ENCODE assay signal across 8 cellular contexts in genomic region chr2:121076885-121077549, GRCh38.
A peak's percentile ranks its signal among the peaks of the same experiment; 100 is the strongest.
DNase-seq lines count a peak whose midpoint lies in the region; ATAC-seq and TF ChIP-seq lines count a peak whose summit lies in the region.

No MANE protein-coding gene starts in this region.

- CTCF ChIA-PET in AG04450 (lab: Charles Lee): interaction anchor here (0.5 to 14.9 kb wide), 16 partner anchors 9 to 395 kb away, joined by 3 to 223 read pairs (median 3); no protein-coding TSS in a partner anchor

- no peak for DNase-seq in AG04450 (ENCODE audit: low read depth, low spot score)
- peak; percentile 31 for DNase-seq in Jurkat, Clone E6-1 (ENCODE audit: low read depth, low spot score)
- DNase-seq in T-helper 1 cell: peak; percentile 23 to 54 (median 34)
- DNase-seq in ascending aorta (ENCODE audit: low spot score in 2 of 2): no peak
- peak; percentile 36 to 43 (median 40) for DNase-seq in immature natural killer cell
- peak; percentile 42 to 65 for DNase-seq in stimulated activated CD4-positive, alpha-beta T cell treated with anti-CD3 and anti-CD28 coated beads, Interleukin-4, amount 100 ng/mL, for 4 hours
- no peak for DNase-seq in GOT3 (lab: John Stamatoyannopoulos, UW)

- H3K27ac Mint-ChIP-seq in immature natural killer cell: no peak overlapping the region

- TF ChIP-seq CTCF in AG04450 (IDR thresholded peaks at IDR 0.05; ENCODE audit: low read depth, low read length): peak; percentile 83
- peak; percentile 38 to 79 (median 65) for TF ChIP-seq CTCF in ascending aorta (IDR thresholded peaks at IDR 0.05)

- no peaks in the 10 kb centered on the region for H3K36me3 Mint-ChIP-seq in immature natural killer cell

- no peaks in the 10 kb centered on the region for H3K36me3 ChIP-seq in ascending aorta

- H3K4me1 Mint-ChIP-seq in immature natural killer cell: peaks cover 0 to 1% of the 10 kb centered on the region in 2 donors

- ATAC-seq in GM18868 (IDR thresholded peaks at IDR 0.05; ENCODE audit: unreplicated experiment): peak; percentile 66

- H3K27ac ChIP-seq in AG04450 (ENCODE audit: low read depth, low read length) (no peak overlapping the region), ascending aorta (no peak overlapping the region)

- H3K27me3 Mint-ChIP-seq in immature natural killer cell (ENCODE audit: low read depth in 3 of 3): peaks cover 0 to 11% (median 3%) of the 10 kb centered on the region in 3 donors

- no peaks in the 10 kb centered on the region for H3K9me3 Mint-ChIP-seq in immature natural killer cell

- POLR2A ChIA-PET in AG04450 (lab: Yijun Ruan, JAX): no interaction called here

- H3K4me3 ChIP-seq in AG04450 (ENCODE audit: low read depth, low read length): no peak overlapping the region
- no peak overlapping the region for H3K4me3 ChIP-seq in Jurkat, Clone E6-1 (ENCODE audit: low read length)
- no peak overlapping the region for H3K4me3 ChIP-seq in ascending aorta

- H3K9me3 ChIP-seq in AG04450 (ENCODE audit: control insufficient read depth, insufficient read depth, low read length): no peaks in the 10 kb centered on the region; the same call in 1 of the 2 replicates
- H3K9me3 ChIP-seq in ascending aorta: no peaks in the 10 kb centered on the region

- intact Hi-C loops in ascending aorta (cut with DNase I): loop anchor here (5.0 kb wide), 1 partner anchor 735 kb away; no protein-coding TSS in a partner anchor

- peaks cover 34% of the 10 kb centered on the region for H3K27me3 ChIP-seq in AG04450 (ENCODE audit: control insufficient read depth, insufficient read depth, low read length)
- peaks cover 3% of the 10 kb centered on the region for H3K27me3 ChIP-seq in ascending aorta

- H3K4me3 Mint-ChIP-seq in immature natural killer cell: no peak overlapping the region

- H3K4me1 ChIP-seq in ascending aorta: no peaks in the 10 kb centered on the region

Comparison
In these comparisons a context has a peak if more than half of its experiments do, and no peak if none do; other contexts are left out.
1. DNase-seq: peak in Jurkat, Clone E6-1 (single experiment), T-helper 1 cell (5 of 5), immature natural killer cell (3 of 3) and stimulated activated CD4-positive, alpha-beta T cell treated with anti-CD3 and anti-CD28 coated beads, Interleukin-4, amount 100 ng/mL, for 4 hours (2 of 2); none in AG04450 (single experiment), ascending aorta (0 of 2) and GOT3 (single experiment).